ENCODE assay signal across 14 cellular contexts in the genomic region with DNA sequence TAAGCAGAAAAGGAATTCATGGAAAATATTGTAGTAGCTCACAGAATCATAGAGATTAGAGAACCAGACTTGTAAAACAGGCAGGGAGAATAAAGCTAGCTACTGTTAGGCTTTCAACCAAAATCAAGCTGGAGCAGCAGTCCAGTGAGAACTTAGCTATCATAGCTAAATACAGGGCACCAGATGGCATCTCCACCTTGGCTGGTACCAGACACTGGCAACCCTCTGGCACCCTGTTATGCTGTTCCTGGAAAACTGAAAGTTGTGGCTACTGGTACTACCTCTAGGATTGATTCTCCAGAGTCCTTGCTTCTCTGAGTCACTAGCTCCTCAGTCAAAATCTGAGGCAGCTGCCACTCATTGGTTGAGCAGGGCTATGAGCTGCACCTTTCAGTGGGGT.
DNase-seq lines count a peak whose midpoint lies in the region; ATAC-seq lines count a peak whose summit lies in the region.
"Had no signal": no experiment of that assay in that cellular context is flagged by ENCODE, and none has a peak within 500 bp of the region (broad histone marks: within the 10 kb centered on the region; RNA-seq: fewer than 3 reads in every experiment).

No MANE protein-coding gene starts in this region.

- ATAC-seq in HG02870 (IDR thresholded peaks at IDR 0.05; ENCODE audit: unreplicated experiment), result no peak
- ATAC-seq: A549; CD8-positive, alpha-beta T cell; HepG2 had no signal

- peak; percentile 71 for DNase-seq in DMS 273 (lab: John Stamatoyannopoulos, UW; ENCODE audit: unreplicated experiment)
- DNase-seq in DMS 273 treated with DMSO at 0.1 percent for 48 hours (lab: John Stamatoyannopoulos, UW), result peak; percentile 58
- peak; percentile 85 for DNase-seq in cerebellar cortex (ENCODE audit: low spot score)
- DNase-seq in inferior parietal cortex (ENCODE audit: extremely low spot score), result peak; percentile 7
- no peak for DNase-seq in activated effector memory CD4-positive, alpha-beta T cell treated with Interleukin-2 at 50 U/mL for 16 hours
- no peak for DNase-seq in posterior cingulate gyrus
- DNase-seq: Caco-2; CD8-positive, alpha-beta T cell; DMS79 treated with DMSO at 0.1 percent for 48 hours; EL; GDM1 had no signal

- intact Hi-C loops in posterior cingulate gyrus (cut with DNase I), result no loop called here

Comparison
In these comparisons a context has a peak if more than half of its experiments do, and no peak if none do; other contexts are left out.
1. DNase-seq: peak in DMS 273 (single experiment), DMS 273 treated with DMSO at 0.1 percent for 48 hours (single experiment), cerebellar cortex (single experiment) and inferior parietal cortex (single experiment); none in activated effector memory CD4-positive, alpha-beta T cell treated with Interleukin-2 at 50 U/mL for 16 hours (single experiment) and posterior cingulate gyrus (0 of 10).